Comparison of ENCODE assay signal across 22 cellular contexts in genomic region chr15:35692256-35692867, GRCh38.
A peak's percentile ranks its signal among the peaks of the same experiment; 100 is the strongest.
DNase-seq lines count a peak whose midpoint lies in the region; ATAC-seq and TF ChIP-seq lines count a peak whose summit lies in the region.
"Had no signal": no experiment of that assay in that cellular context is flagged by ENCODE, and none has a peak within 500 bp of the region (broad histone marks: within the 10 kb centered on the region; RNA-seq: fewer than 3 reads in every experiment).

No MANE protein-coding gene starts in this region.

- no peak for TF ChIP-seq EP300 in gastroesophageal sphincter (IDR thresholded peaks at IDR 0.05)

- peaks cover 15 to 75% (median 25%) of the 10 kb centered on the region in 3 donors for H3K4me1 ChIP-seq in gastroesophageal sphincter
- H3K4me1 ChIP-seq in thoracic aorta (ENCODE audit: control insufficient read depth in 1 of 2, low read depth in 2 of 2) = peaks cover 37 to 57% of the 10 kb centered on the region in 2 donors

- H3K4me3 ChIP-seq in astrocyte of the spinal cord (ENCODE audit: low read depth, low read length) (no peak overlapping the region), gastroesophageal sphincter (no peak overlapping the region), thoracic aorta (no peak overlapping the region)
- H3K4me3 ChIP-seq: adrenal gland, esophagus squamous epithelium, sigmoid colon had no signal

- H3K27ac ChIP-seq in gastroesophageal sphincter (peak overlapping the region in 3 of 4 donors; percentile 39 to 78 (median 69)), thoracic aorta (peak overlapping the region; percentile 82 to 93)
- H3K27ac ChIP-seq: parathyroid adenoma had no signal

- TF ChIP-seq CTCF in astrocyte of the spinal cord (IDR thresholded peaks at IDR 0.05; ENCODE audit: low read depth, low read length) (no peak), gastroesophageal sphincter (IDR thresholded peaks at IDR 0.05) (no peak), thoracic aorta (IDR thresholded peaks at IDR 0.05) (no peak)

- in situ Hi-C loops in astrocyte of the spinal cord (cut with HindIII; ENCODE audit: low sequenced_read_pairs) = no loop called here

- ATAC-seq in gastroesophageal sphincter (no peak), thoracic aorta (ENCODE audit: insufficient number of reproducible peaks, low FRiP score, low read depth) (no peak), GM21737 (IDR thresholded peaks at IDR 0.05; ENCODE audit: unreplicated experiment) (no peak)
- ATAC-seq: naive thymus-derived CD8-positive, alpha-beta T cell; SK-N-SH treated with all-trans-retinoic acid at 6 μM for 48 hours; stimulated activated effector memory CD8-positive, alpha-beta T cell treated with anti-CD3 and anti-CD28 coated beads, Interleukin-12 subunit alpha, Interleukin-12 subunit beta, amount 100 ng/mL, for 72 hours had no signal

- 75 to 92% methylated on average over 1 of the region's 1 CpG for WGBS in gastroesophageal sphincter (ENCODE audit: low coverage in 1 of 2), 2 donors

- DNase-seq in HCEC 1CT (peak; percentile 31), astrocyte of the spinal cord (ENCODE audit: low read depth, low spot score) (peak; percentile 53), thoracic aorta (ENCODE audit: low spot score) (no peak), NCI-H526 treated with DMSO at 0.1 percent for 48 hours (lab: John Stamatoyannopoulos, UW) (no peak), islet precursor cell (no peak)
- DNase-seq: activated CD4-positive, alpha-beta T cell treated with anti-CD3 and anti-CD28 coated beads, Interleukin-2, amount 50 U/mL, for 4 hours; activated gamma-delta T cell treated with Interleukin-2 at 50 U/mL for 16 hours; adrenal gland; CD8-positive, alpha-beta memory T cell; DMS79; effector memory CD4-positive, alpha-beta T cell; esophagus squamous epithelium; HFFc6; naive thymus-derived CD8-positive, alpha-beta T cell; NCI-H1105 treated with DMSO at 0.1 percent for 48 hours; NK-92 treated with Interleukin-12 subunit alpha and Interleukin-12 subunit beta, amount 100 ng/mL, for 24 hours; sigmoid colon had no signal

- H3K9me3 ChIP-seq in gastroesophageal sphincter (no peaks in the 10 kb centered on the region), thoracic aorta (no peaks in the 10 kb centered on the region)
- H3K9me3 ChIP-seq: adrenal gland, esophagus squamous epithelium, sigmoid colon had no signal

- no peaks in the 10 kb centered on the region for H3K36me3 ChIP-seq in gastroesophageal sphincter
- H3K36me3 ChIP-seq in thoracic aorta = no peaks in the 10 kb centered on the region
- H3K36me3 ChIP-seq: adrenal gland, esophagus squamous epithelium, sigmoid colon had no signal

- no peak for TF ChIP-seq POLR2A in gastroesophageal sphincter (IDR thresholded peaks at IDR 0.05)

- H3K27me3 ChIP-seq in gastroesophageal sphincter = no peaks in the 10 kb centered on the region
- H3K27me3 ChIP-seq in thoracic aorta (replicated peaks; ENCODE audit: insufficient read depth) = no peaks in the 10 kb centered on the region
- H3K27me3 ChIP-seq: adrenal gland, esophagus squamous epithelium, sigmoid colon had no signal

Comparison
In these comparisons a context has a peak if more than half of its experiments do, and no peak if none do; other contexts are left out.
1. DNase-seq: peak in HCEC 1CT (single experiment) and astrocyte of the spinal cord (single experiment); none in thoracic aorta (single experiment), NCI-H526 treated with DMSO at 0.1 percent for 48 hours (single experiment) and islet precursor cell (single experiment).